ENCODE assay signal across 1 cellular context in the genomic region with DNA sequence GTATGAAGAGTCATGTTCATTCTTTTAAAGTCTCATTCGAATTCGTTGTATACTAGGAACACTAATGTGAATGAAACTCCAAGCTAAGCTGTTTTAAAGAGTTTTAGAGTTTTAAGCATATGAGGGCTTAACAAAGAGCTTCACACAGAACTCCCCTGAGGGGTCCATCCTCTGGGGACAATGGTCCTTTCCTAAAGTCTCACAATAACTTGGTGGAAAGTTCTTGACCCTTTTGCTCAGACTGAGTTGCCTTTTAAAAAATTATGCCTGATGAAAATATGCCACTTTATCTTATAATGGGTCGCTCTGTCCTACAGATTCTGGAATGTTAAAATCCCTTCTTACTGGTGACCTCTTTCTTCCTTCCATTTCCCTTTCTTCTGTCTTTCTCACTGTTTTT.
TF ChIP-seq lines count a peak whose summit lies in the region.

No MANE protein-coding gene starts in this region.

TF ChIP-seq in WTC11, 78 proteins besides CTCF, POLR2A, EP300 and RAD21 (continued from another document):
- TF ChIP-seq, protein P1, sequence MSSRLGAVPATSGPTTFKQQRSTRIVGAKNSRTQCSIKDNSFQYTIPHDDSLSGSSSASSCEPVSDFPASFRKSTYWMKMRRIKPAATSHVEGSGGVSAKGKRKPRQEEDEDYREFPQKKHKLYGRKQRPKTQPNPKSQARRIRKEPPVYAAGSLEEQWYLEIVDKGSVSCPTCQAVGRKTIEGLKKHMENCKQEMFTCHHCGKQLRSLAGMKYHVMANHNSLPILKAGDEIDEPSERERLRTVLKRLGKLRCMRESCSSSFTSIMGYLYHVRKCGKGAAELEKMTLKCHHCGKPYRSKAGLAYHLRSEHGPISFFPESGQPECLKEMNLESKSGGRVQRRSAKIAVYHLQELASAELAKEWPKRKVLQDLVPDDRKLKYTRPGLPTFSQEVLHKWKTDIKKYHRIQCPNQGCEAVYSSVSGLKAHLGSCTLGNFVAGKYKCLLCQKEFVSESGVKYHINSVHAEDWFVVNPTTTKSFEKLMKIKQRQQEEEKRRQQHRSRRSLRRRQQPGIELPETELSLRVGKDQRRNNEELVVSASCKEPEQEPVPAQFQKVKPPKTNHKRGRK (CRISPR knock-in tag; IDR thresholded peaks at IDR 0.05; ENCODE audit: borderline replicate concordance): no peak
